Comparison of ENCODE assay signal across 1 cellular context in the genomic region with DNA sequence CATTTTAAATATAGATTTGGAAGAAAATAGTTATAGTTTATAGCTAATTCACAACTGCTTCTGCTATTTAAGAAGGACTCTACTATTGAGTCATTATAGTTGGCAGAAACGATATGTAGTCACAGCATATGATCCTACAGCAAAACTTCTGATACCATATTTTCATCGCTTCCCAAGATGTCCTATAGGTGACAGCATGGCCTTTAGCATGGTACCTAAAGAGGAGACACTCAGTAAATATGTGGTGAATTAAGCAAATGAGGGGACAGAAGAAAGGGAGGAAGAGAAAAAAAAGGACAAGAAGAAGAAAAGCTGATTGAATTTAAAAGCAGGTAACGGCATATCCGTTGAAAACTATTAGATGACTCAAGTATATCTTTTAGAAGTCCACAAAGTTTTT.
TF ChIP-seq lines count a peak whose summit lies in the region.

No MANE protein-coding gene starts in this region.

TF ChIP-seq in SK-N-SH, 30 proteins besides CTCF, POLR2A, EP300 and RAD21 (continued from another document):
- TF ChIP-seq, protein P1, sequence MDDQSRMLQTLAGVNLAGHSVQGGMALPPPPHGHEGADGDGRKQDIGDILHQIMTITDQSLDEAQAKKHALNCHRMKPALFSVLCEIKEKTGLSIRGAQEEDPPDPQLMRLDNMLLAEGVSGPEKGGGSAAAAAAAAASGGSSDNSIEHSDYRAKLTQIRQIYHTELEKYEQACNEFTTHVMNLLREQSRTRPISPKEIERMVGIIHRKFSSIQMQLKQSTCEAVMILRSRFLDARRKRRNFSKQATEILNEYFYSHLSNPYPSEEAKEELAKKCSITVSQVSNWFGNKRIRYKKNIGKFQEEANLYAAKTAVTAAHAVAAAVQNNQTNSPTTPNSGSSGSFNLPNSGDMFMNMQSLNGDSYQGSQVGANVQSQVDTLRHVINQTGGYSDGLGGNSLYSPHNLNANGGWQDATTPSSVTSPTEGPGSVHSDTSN (IDR thresholded peaks at IDR 0.05), result no peak
- TF ChIP-seq, protein P2, sequence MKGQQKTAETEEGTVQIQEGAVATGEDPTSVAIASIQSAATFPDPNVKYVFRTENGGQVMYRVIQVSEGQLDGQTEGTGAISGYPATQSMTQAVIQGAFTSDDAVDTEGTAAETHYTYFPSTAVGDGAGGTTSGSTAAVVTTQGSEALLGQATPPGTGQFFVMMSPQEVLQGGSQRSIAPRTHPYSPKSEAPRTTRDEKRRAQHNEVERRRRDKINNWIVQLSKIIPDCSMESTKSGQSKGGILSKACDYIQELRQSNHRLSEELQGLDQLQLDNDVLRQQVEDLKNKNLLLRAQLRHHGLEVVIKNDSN (IDR thresholded peaks at IDR 0.05; ENCODE audit: borderline replicate concordance, low read depth), result no peak
- TF ChIP-seq RFX5 (IDR thresholded peaks at IDR 0.05; ENCODE audit: low read length) (no peak), TAF1 (IDR thresholded peaks at IDR 0.05; ENCODE audit: borderline replicate concordance, low read depth, low read length) (no peak), POLR2AphosphoS5 (IDR thresholded peaks at IDR 0.05; ENCODE audit: low read depth, low read length) (no peak), TEAD4 (IDR thresholded peaks at IDR 0.05; ENCODE audit: borderline replicate concordance, insufficient read depth) (no peak), GATA2 (CRISPR knock-in tag; IDR thresholded peaks at IDR 0.05) (no peak), YY1 (IDR thresholded peaks at IDR 0.05; ENCODE audit: low read depth) (no peak)
- TF ChIP-seq, protein P3, sequence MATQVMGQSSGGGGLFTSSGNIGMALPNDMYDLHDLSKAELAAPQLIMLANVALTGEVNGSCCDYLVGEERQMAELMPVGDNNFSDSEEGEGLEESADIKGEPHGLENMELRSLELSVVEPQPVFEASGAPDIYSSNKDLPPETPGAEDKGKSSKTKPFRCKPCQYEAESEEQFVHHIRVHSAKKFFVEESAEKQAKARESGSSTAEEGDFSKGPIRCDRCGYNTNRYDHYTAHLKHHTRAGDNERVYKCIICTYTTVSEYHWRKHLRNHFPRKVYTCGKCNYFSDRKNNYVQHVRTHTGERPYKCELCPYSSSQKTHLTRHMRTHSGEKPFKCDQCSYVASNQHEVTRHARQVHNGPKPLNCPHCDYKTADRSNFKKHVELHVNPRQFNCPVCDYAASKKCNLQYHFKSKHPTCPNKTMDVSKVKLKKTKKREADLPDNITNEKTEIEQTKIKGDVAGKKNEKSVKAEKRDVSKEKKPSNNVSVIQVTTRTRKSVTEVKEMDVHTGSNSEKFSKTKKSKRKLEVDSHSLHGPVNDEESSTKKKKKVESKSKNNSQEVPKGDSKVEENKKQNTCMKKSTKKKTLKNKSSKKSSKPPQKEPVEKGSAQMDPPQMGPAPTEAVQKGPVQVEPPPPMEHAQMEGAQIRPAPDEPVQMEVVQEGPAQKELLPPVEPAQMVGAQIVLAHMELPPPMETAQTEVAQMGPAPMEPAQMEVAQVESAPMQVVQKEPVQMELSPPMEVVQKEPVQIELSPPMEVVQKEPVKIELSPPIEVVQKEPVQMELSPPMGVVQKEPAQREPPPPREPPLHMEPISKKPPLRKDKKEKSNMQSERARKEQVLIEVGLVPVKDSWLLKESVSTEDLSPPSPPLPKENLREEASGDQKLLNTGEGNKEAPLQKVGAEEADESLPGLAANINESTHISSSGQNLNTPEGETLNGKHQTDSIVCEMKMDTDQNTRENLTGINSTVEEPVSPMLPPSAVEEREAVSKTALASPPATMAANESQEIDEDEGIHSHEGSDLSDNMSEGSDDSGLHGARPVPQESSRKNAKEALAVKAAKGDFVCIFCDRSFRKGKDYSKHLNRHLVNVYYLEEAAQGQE (IDR thresholded peaks at IDR 0.05; ENCODE audit: low read depth, low read length), result no peak
